ENCODE assay signal across 9 cellular contexts in genomic region chr18:70422061-70422965, GRCh38.
DNase-seq lines count a peak whose midpoint lies in the region; ATAC-seq and TF ChIP-seq lines count a peak whose summit lies in the region.
"Had no signal": no experiment of that assay in that cellular context is flagged by ENCODE, and none has a peak within 500 bp of the region (broad histone marks: within the 10 kb centered on the region; RNA-seq: fewer than 3 reads in every experiment).

No MANE protein-coding gene starts in this region.

- CTCF ChIA-PET in PC-9 (lab: Charles Lee) = interaction anchor here (0.7 to 0.9 kb wide), 2 partner anchors 12 to 56 kb away, joined by 3 read pairs; no protein-coding TSS in a partner anchor
- CTCF ChIA-PET in CD8-positive, alpha-beta memory T cell (lab: Charles Lee) = no interaction called here

- no peak overlapping the region for H3K27ac Mint-ChIP-seq in CD8-positive, alpha-beta memory T cell
- H3K27ac Mint-ChIP-seq: memory B cell had no signal

- DNase-seq in HK-2 (ENCODE audit: unreplicated experiment) (peak; percentile 70), PC-9 (peak; percentile 82 to 97), epithelial cell of prostate (ENCODE audit: low read depth, low spot score) (peak; percentile 79), myocyte (ENCODE audit: low read depth) (peak; percentile 84)
- DNase-seq in CD8-positive, alpha-beta memory T cell = no peak

- H3K4me3 Mint-ChIP-seq in CD8-positive, alpha-beta memory T cell = no peak overlapping the region
- H3K4me3 Mint-ChIP-seq: memory B cell had no signal

- no peaks in the 10 kb centered on the region for H3K36me3 ChIP-seq in PC-9 (ENCODE audit: low read depth)
- no peaks in the 10 kb centered on the region for H3K36me3 ChIP-seq in CD8-positive, alpha-beta memory T cell (ENCODE audit: insufficient read depth, low read length)

- POLR2A ChIA-PET in PC-9 (lab: Charles Lee; ENCODE audit: unreplicated experiment) = interaction anchor here (0.5 to 1.0 kb wide), 2 partner anchors 66 to 132 kb away, joined by 3 read pairs; no protein-coding TSS in a partner anchor
- POLR2A ChIA-PET in CD8-positive, alpha-beta memory T cell (lab: Charles Lee) = no interaction called here

- no peaks in the 10 kb centered on the region for H3K79me2 ChIP-seq in PC-9 (ENCODE audit: low read depth)

- H2AFZ ChIP-seq in PC-9 = no peak overlapping the region

- peaks cover 0 to 8% of the 10 kb centered on the region in 2 donors for H3K27me3 Mint-ChIP-seq in CD8-positive, alpha-beta memory T cell
- H3K27me3 Mint-ChIP-seq: memory B cell had no signal

- TSS peak; percentile 68 for BruUV-seq in PC-9 (replicated peaks; lab: Mats Ljungman, UMichigan)

- ATAC-seq in HG03432 (IDR thresholded peaks at IDR 0.05; ENCODE audit: unreplicated experiment) = no peak
- ATAC-seq in HG03354 (IDR thresholded peaks at IDR 0.05; ENCODE audit: poor library complexity, severe bottlenecking, unreplicated experiment) = no peak
- ATAC-seq in GM19397 (IDR thresholded peaks at IDR 0.05; ENCODE audit: unreplicated experiment) = no peak

- H3F3A ChIP-seq in PC-9 (ENCODE audit: insufficient read depth, low read depth) = peaks cover 60% of the 10 kb centered on the region

- H4K20me1 ChIP-seq in PC-9 (ENCODE audit: insufficient read depth) = no peaks in the 10 kb centered on the region

- intact Hi-C loops in PC-9 (cut with micrococcal nuclease; ENCODE audit: unreplicated experiment) = loop anchor here (1.0 to 5.0 kb wide), 5 partner anchors 9 to 179 kb away; partner anchors contain the start of gene SOCS6

- no peaks in the 10 kb centered on the region for H3K4me1 Mint-ChIP-seq in CD8-positive, alpha-beta memory T cell
- H3K4me1 Mint-ChIP-seq: memory B cell had no signal

- no peaks in the 10 kb centered on the region for H3K9me2 ChIP-seq in PC-9 (ENCODE audit: insufficient read depth)

- H3K4me1 ChIP-seq in PC-9 (replicated peaks; ENCODE audit: insufficient read depth) = peaks cover 68% of the 10 kb centered on the region
- H3K4me1 ChIP-seq in CD8-positive, alpha-beta memory T cell (ENCODE audit: insufficient read depth, low read length) = no peaks in the 10 kb centered on the region

- TF ChIP-seq CTCF in PC-9 (conservative IDR thresholded peaks at IDR 0.05) = no peak

- H3K4me3 ChIP-seq in PC-9 = peak overlapping the region; percentile 45; the same call in 1 of the 2 replicates
- H3K4me3 ChIP-seq in CD8-positive, alpha-beta memory T cell (ENCODE audit: low read length) = no peak overlapping the region

- no peaks in the 10 kb centered on the region for H3K9me3 Mint-ChIP-seq in CD8-positive, alpha-beta memory T cell
- H3K9me3 Mint-ChIP-seq: memory B cell had no signal

- H3K27ac ChIP-seq in PC-9 = peak overlapping the region; percentile 99
- H3K27ac ChIP-seq in epithelial cell of prostate = peak overlapping the region; percentile 97
- no peak overlapping the region for H3K27ac ChIP-seq in CD8-positive, alpha-beta memory T cell (ENCODE audit: low read depth, low read length)

- peaks cover 15% of the 10 kb centered on the region for H3K9me3 ChIP-seq in PC-9 (ENCODE audit: insufficient read depth, low read depth)
- H3K9me3 ChIP-seq in CD8-positive, alpha-beta memory T cell (ENCODE audit: low read length) = no peaks in the 10 kb centered on the region

- no peaks in the 10 kb centered on the region for H3K27me3 ChIP-seq in PC-9 (ENCODE audit: insufficient read depth, low read depth)
- no peaks in the 10 kb centered on the region for H3K27me3 ChIP-seq in CD8-positive, alpha-beta memory T cell (ENCODE audit: insufficient read depth, low read length, poor library complexity, severe bottlenecking)

- H3K36me3 Mint-ChIP-seq in CD8-positive, alpha-beta memory T cell = no peaks in the 10 kb centered on the region
- H3K36me3 Mint-ChIP-seq: memory B cell had no signal

- peak overlapping the region; percentile 81 for H3K4me2 ChIP-seq in PC-9

Comparison
In these comparisons a context has a peak if more than half of its experiments do, and no peak if none do; other contexts are left out.
1. DNase-seq: peak in HK-2 (single experiment), PC-9 (2 of 2), epithelial cell of prostate (single experiment) and myocyte (single experiment); none in CD8-positive, alpha-beta memory T cell (0 of 5).